Comparison of ENCODE assay signal across 1 cellular context in the genomic region with DNA sequence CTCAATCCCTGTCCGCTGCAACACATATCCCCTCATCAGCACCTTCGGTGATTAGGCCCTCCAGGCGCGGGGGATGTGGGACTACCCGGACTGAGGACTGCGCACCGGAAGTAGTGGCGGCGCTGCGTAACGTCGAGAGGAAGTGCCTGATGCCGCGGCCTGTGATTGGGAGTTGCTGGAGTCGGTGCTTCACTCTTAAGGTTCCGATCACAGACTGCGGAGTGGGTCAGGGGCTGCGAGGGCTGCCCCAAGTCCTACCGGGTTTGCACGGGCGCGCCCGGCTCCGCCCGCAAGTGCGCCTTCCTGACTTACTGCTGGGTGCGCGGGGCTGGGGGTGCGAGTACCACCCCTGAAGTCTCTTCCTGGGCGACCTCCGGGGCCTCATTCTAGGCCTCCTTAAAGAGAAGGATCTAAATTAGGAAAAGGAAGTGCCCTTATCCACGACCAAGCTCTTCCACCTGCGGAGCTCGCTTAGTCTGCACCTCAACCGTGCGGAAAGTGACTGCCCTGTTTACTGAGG.
TF ChIP-seq lines count a peak whose summit lies in the region.

TSS of gene ALKBH3 (plus strand) at position 192 of the 520 bp plus-strand sequence. CDS start 1,822 bp downstream, outside the sequence.

TF ChIP-seq in HepG2, 621 proteins besides CTCF, POLR2A, EP300 and RAD21 (continued from another document and continues in another):
- TF ChIP-seq, protein P1, sequence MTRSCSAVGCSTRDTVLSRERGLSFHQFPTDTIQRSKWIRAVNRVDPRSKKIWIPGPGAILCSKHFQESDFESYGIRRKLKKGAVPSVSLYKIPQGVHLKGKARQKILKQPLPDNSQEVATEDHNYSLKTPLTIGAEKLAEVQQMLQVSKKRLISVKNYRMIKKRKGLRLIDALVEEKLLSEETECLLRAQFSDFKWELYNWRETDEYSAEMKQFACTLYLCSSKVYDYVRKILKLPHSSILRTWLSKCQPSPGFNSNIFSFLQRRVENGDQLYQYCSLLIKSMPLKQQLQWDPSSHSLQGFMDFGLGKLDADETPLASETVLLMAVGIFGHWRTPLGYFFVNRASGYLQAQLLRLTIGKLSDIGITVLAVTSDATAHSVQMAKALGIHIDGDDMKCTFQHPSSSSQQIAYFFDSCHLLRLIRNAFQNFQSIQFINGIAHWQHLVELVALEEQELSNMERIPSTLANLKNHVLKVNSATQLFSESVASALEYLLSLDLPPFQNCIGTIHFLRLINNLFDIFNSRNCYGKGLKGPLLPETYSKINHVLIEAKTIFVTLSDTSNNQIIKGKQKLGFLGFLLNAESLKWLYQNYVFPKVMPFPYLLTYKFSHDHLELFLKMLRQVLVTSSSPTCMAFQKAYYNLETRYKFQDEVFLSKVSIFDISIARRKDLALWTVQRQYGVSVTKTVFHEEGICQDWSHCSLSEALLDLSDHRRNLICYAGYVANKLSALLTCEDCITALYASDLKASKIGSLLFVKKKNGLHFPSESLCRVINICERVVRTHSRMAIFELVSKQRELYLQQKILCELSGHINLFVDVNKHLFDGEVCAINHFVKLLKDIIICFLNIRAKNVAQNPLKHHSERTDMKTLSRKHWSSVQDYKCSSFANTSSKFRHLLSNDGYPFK (CRISPR knock-in tag; IDR thresholded peaks at IDR 0.05; ENCODE audit: borderline replicate concordance), result peak; percentile 91; the same call in 1 of the 2 replicates
- TF ChIP-seq WIZ (CRISPR knock-in tag; IDR thresholded peaks at IDR 0.05) (peak; percentile 99), KDM1A (CRISPR knock-in tag; IDR thresholded peaks at IDR 0.05) (0 out of 2 replicates have a peak, but pooled peaks have one; percentile 60), ARNTL (CRISPR knock-in tag; IDR thresholded peaks at IDR 0.05) (no peak; the same call in 1 of the 2 replicates), SKI (IDR thresholded peaks at IDR 0.05; ENCODE audit: partially characterized antibody) (peak; percentile 55), GATA4 (IDR thresholded peaks at IDR 0.05; ENCODE audit: borderline replicate concordance, low read depth) (no peak), IRF2 (CRISPR knock-in tag; IDR thresholded peaks at IDR 0.05) (peak; percentile 87), E2F2 (CRISPR knock-in tag; IDR thresholded peaks at IDR 0.05; ENCODE audit: borderline replicate concordance) (no peak), MTF1 (CRISPR knock-in tag; IDR thresholded peaks at IDR 0.05) (no peak), GZF1 (CRISPR knock-in tag; IDR thresholded peaks at IDR 0.05) (0 out of 2 replicates have a peak, but pooled peaks have one; percentile 73), RXRA (CRISPR knock-in tag; IDR thresholded peaks at IDR 0.05) (peak; percentile 66; the same call in 1 of the 2 replicates), ASH2L (IDR thresholded peaks at IDR 0.05; ENCODE audit: insufficient read length, low read depth, low read length) (peak; percentile 95), PLRG1 (conservative IDR thresholded peaks at IDR 0.05) (no peak), TBP (CRISPR knock-in tag; IDR thresholded peaks at IDR 0.05) (no peak), CEBPG (CRISPR knock-in tag; IDR thresholded peaks at IDR 0.05) (no peak; the same call in 1 of the 2 replicates), ERF (CRISPR knock-in tag; IDR thresholded peaks at IDR 0.05) (peak; percentile 50; the same call in 1 of the 2 replicates), GFI1 (CRISPR knock-in tag; IDR thresholded peaks at IDR 0.05; ENCODE audit: borderline replicate concordance) (no peak; the same call in 1 of the 2 replicates), ZMAT3 (CRISPR knock-in tag; conservative IDR thresholded peaks at IDR 0.05) (0 out of 2 replicates have a peak, but pooled peaks have one; percentile 53), ARNT2 (CRISPR knock-in tag; IDR thresholded peaks at IDR 0.05; ENCODE audit: low read depth) (peak; percentile 84), ZNF780A (CRISPR knock-in tag; IDR thresholded peaks at IDR 0.05) (no peak), ZSCAN21 (CRISPR knock-in tag; IDR thresholded peaks at IDR 0.05; ENCODE audit: borderline replicate concordance) (no peak; the same call in 1 of the 2 replicates), PTBP1 (IDR thresholded peaks at IDR 0.05; ENCODE audit: low read depth, low read length, poor library complexity, severe bottlenecking) (peak; percentile 32), PHF5A (CRISPR knock-in tag; IDR thresholded peaks at IDR 0.05; ENCODE audit: low read depth, unreplicated experiment) (peak; percentile 40), SIN3A (IDR thresholded peaks at IDR 0.05; ENCODE audit: borderline replicate concordance, low read depth, low read length) (no peak), STAG1 (CRISPR knock-in tag; IDR thresholded peaks at IDR 0.05) (no peak), POGZ (CRISPR knock-in tag; IDR thresholded peaks at IDR 0.05) (peak; percentile 100), ZNF546 (CRISPR knock-in tag; conservative IDR thresholded peaks at IDR 0.05) (peak; percentile 85; the same call in 1 of the 2 replicates), ZNF576 (CRISPR knock-in tag; IDR thresholded peaks at IDR 0.05) (no peak), PCBP2 (optimal IDR thresholded peaks at IDR 0.05; ENCODE audit: low read depth, low read length, poor library complexity, severe bottlenecking) (no peak), MAZ (IDR thresholded peaks at IDR 0.05; ENCODE audit: borderline replicate concordance, low read depth, low read length) (peak; percentile 70), MAZ (CRISPR knock-in tag; IDR thresholded peaks at IDR 0.05; ENCODE audit: low read depth) (peak; percentile 91), CHD4 (IDR thresholded peaks at IDR 0.05; ENCODE audit: borderline replicate concordance, low read length) (no peak), ZNF737 (CRISPR knock-in tag; IDR thresholded peaks at IDR 0.05; ENCODE audit: borderline replicate concordance) (no peak), ZNF841 (CRISPR knock-in tag; IDR thresholded peaks at IDR 0.05; ENCODE audit: borderline replicate concordance) (0 out of 2 replicates have a peak, but pooled peaks have one; percentile 36), ELF4 (CRISPR knock-in tag; IDR thresholded peaks at IDR 0.05; ENCODE audit: borderline replicate concordance) (peak; percentile 68; the same call in 1 of the 2 replicates), REL (CRISPR knock-in tag; conservative IDR thresholded peaks at IDR 0.05) (peak; percentile 71; the same call in 1 of the 2 replicates)
- TF ChIP-seq, protein P2, sequence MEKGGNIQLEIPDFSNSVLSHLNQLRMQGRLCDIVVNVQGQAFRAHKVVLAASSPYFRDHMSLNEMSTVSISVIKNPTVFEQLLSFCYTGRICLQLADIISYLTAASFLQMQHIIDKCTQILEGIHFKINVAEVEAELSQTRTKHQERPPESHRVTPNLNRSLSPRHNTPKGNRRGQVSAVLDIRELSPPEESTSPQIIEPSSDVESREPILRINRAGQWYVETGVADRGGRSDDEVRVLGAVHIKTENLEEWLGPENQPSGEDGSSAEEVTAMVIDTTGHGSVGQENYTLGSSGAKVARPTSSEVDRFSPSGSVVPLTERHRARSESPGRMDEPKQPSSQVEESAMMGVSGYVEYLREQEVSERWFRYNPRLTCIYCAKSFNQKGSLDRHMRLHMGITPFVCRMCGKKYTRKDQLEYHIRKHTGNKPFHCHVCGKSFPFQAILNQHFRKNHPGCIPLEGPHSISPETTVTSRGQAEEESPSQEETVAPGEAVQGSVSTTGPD (CRISPR knock-in tag; IDR thresholded peaks at IDR 0.05), result no peak
- TF ChIP-seq, protein P3, sequence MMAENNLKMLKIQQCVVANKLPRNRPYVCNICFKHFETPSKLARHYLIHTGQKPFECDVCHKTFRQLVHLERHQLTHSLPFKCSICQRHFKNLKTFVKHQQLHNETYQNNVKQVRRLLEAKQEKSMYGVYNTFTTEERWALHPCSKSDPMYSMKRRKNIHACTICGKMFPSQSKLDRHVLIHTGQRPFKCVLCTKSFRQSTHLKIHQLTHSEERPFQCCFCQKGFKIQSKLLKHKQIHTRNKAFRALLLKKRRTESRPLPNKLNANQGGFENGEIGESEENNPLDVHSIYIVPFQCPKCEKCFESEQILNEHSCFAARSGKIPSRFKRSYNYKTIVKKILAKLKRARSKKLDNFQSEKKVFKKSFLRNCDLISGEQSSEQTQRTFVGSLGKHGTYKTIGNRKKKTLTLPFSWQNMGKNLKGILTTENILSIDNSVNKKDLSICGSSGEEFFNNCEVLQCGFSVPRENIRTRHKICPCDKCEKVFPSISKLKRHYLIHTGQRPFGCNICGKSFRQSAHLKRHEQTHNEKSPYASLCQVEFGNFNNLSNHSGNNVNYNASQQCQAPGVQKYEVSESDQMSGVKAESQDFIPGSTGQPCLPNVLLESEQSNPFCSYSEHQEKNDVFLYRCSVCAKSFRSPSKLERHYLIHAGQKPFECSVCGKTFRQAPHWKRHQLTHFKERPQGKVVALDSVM (CRISPR knock-in tag; IDR thresholded peaks at IDR 0.05), result no peak
- TF ChIP-seq, protein P4, sequence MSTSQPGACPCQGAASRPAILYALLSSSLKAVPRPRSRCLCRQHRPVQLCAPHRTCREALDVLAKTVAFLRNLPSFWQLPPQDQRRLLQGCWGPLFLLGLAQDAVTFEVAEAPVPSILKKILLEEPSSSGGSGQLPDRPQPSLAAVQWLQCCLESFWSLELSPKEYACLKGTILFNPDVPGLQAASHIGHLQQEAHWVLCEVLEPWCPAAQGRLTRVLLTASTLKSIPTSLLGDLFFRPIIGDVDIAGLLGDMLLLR (CRISPR knock-in tag; IDR thresholded peaks at IDR 0.05), result peak; percentile 57; the same call in 1 of the 2 replicates
- TF ChIP-seq, protein P5, sequence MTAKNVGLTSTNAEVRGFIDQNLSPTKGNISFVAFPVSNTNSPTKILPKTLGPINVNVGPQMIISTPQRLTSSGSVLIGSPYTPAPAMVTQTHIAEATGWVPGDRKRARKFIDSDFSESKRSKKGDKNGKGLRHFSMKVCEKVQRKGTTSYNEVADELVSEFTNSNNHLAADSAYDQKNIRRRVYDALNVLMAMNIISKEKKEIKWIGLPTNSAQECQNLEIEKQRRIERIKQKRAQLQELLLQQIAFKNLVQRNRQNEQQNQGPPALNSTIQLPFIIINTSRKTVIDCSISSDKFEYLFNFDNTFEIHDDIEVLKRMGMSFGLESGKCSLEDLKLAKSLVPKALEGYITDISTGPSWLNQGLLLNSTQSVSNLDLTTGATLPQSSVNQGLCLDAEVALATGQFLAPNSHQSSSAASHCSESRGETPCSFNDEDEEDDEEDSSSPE (CRISPR knock-in tag; IDR thresholded peaks at IDR 0.05), result peak; percentile 53
- TF ChIP-seq, protein P6, sequence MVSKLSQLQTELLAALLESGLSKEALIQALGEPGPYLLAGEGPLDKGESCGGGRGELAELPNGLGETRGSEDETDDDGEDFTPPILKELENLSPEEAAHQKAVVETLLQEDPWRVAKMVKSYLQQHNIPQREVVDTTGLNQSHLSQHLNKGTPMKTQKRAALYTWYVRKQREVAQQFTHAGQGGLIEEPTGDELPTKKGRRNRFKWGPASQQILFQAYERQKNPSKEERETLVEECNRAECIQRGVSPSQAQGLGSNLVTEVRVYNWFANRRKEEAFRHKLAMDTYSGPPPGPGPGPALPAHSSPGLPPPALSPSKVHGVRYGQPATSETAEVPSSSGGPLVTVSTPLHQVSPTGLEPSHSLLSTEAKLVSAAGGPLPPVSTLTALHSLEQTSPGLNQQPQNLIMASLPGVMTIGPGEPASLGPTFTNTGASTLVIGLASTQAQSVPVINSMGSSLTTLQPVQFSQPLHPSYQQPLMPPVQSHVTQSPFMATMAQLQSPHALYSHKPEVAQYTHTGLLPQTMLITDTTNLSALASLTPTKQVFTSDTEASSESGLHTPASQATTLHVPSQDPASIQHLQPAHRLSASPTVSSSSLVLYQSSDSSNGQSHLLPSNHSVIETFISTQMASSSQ (IDR thresholded peaks at IDR 0.05; ENCODE audit: low read depth), result no peak
- TF ChIP-seq, protein P6 (CRISPR knock-in tag; IDR thresholded peaks at IDR 0.05; ENCODE audit: borderline replicate concordance), result peak; percentile 76; the same call in 1 of the 2 replicates
- TF ChIP-seq, protein P7, sequence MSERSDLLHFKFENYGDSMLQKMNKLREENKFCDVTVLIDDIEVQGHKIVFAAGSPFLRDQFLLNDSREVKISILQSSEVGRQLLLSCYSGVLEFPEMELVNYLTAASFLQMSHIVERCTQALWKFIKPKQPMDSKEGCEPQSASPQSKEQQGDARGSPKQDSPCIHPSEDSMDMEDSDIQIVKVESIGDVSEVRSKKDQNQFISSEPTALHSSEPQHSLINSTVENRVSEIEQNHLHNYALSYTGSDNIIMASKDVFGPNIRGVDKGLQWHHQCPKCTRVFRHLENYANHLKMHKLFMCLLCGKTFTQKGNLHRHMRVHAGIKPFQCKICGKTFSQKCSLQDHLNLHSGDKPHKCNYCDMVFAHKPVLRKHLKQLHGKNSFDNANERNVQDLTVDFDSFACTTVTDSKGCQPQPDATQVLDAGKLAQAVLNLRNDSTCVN (CRISPR knock-in tag; IDR thresholded peaks at IDR 0.05; ENCODE audit: borderline replicate concordance), result peak; percentile 51; the same call in 1 of the 2 replicates
- TF ChIP-seq, protein P8, sequence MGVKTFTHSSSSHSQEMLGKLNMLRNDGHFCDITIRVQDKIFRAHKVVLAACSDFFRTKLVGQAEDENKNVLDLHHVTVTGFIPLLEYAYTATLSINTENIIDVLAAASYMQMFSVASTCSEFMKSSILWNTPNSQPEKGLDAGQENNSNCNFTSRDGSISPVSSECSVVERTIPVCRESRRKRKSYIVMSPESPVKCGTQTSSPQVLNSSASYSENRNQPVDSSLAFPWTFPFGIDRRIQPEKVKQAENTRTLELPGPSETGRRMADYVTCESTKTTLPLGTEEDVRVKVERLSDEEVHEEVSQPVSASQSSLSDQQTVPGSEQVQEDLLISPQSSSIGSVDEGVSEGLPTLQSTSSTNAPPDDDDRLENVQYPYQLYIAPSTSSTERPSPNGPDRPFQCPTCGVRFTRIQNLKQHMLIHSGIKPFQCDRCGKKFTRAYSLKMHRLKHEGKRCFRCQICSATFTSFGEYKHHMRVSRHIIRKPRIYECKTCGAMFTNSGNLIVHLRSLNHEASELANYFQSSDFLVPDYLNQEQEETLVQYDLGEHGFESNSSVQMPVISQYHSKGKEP (CRISPR knock-in tag; IDR thresholded peaks at IDR 0.05), result 0 out of 2 replicates have a peak, but pooled peaks have one; percentile 77
